ENCODE assay signal across 11 cellular contexts in genomic region chr16:63617047-63617989, GRCh38.
DNase-seq lines count a peak whose midpoint lies in the region; ATAC-seq and TF ChIP-seq lines count a peak whose summit lies in the region.
"Had no signal": no experiment of that assay in that cellular context is flagged by ENCODE, and none has a peak within 500 bp of the region (broad histone marks: within the 10 kb centered on the region; RNA-seq: fewer than 3 reads in every experiment).

No MANE protein-coding gene starts in this region.

- peak overlapping the region; percentile 50 for H3K4me3 Mint-ChIP-seq in endodermal cell
- H3K4me3 Mint-ChIP-seq: activated naive CD8-positive, alpha-beta T cell; stimulated activated memory B cell treated with anti-CD40 and anti-IgM and Interleukin-4, amounts not matched to agents 10 μg/mL and 1 μg/mL and 100 μg/mL, for 72 hours had no signal

- no peaks in the 10 kb centered on the region for H3K9me3 Mint-ChIP-seq in endodermal cell

- H3K27ac Mint-ChIP-seq in endodermal cell = no peak overlapping the region
- H3K27ac Mint-ChIP-seq: activated naive CD8-positive, alpha-beta T cell; stimulated activated memory B cell treated with anti-CD40 and anti-IgM and Interleukin-4, amounts not matched to agents 10 μg/mL and 1 μg/mL and 100 μg/mL, for 72 hours had no signal

- no peaks in the 10 kb centered on the region for H3K4me1 ChIP-seq in endodermal cell (ENCODE audit: control insufficient read depth, insufficient read depth, low read length)
- no peaks in the 10 kb centered on the region for H3K4me1 ChIP-seq in upper lobe of right lung

- peak; percentile 37 for ATAC-seq in upper lobe of right lung
- no peak for ATAC-seq in HG03342 (IDR thresholded peaks at IDR 0.05; ENCODE audit: unreplicated experiment)
- ATAC-seq: stimulated activated memory B cell treated with anti-CD40 and anti-IgM and Interleukin-4, amounts not matched to agents 10 μg/mL and 1 μg/mL and 100 μg/mL, for 72 hours had no signal

- peak; percentile 3 for DNase-seq in NCI-H510A treated with DMSO at 0.1 percent for 48 hours (lab: John Stamatoyannopoulos, UW)
- DNase-seq in NCI-H510A (lab: John Stamatoyannopoulos, UW) = no peak
- DNase-seq in endodermal cell = no peak
- DNase-seq in lower leg skin (ENCODE audit: low spot score in 2 of 2) = no peak
- no peak for DNase-seq in upper lobe of right lung
- no peak for DNase-seq in hypothalamus (lab: John Stamatoyannopoulos, UW)
- DNase-seq in NCI-H1105 (lab: John Stamatoyannopoulos, UW) = no peak

- intact Hi-C loops in lower leg skin (cut with DNase I; ENCODE audit: low total_unique reads) (no loop called here), upper lobe of right lung (cut with DNase I) (no loop called here)

- H3K27me3 ChIP-seq in endodermal cell (ENCODE audit: control insufficient read depth, insufficient read depth, low read length, poor library complexity, severe bottlenecking) (peaks cover 8% of the 10 kb centered on the region), upper lobe of right lung (no peaks in the 10 kb centered on the region)

- H3K4me3 ChIP-seq in endodermal cell (ENCODE audit: low read length) (peak overlapping the region; percentile 75), lower leg skin (ENCODE audit: low read depth, poor library complexity, severe bottlenecking) (peak overlapping the region; percentile 54), upper lobe of right lung (peak overlapping the region; percentile 33)

- peaks cover 7% of the 10 kb centered on the region for H3K4me1 Mint-ChIP-seq in endodermal cell
- H3K4me1 Mint-ChIP-seq: stimulated activated memory B cell treated with anti-CD40 and anti-IgM and Interleukin-4, amounts not matched to agents 10 μg/mL and 1 μg/mL and 100 μg/mL, for 72 hours had no signal

- H3K36me3 Mint-ChIP-seq in endodermal cell (ENCODE audit: low read depth) = no peaks in the 10 kb centered on the region
- H3K36me3 Mint-ChIP-seq: activated naive CD8-positive, alpha-beta T cell; stimulated activated memory B cell treated with anti-CD40 and anti-IgM and Interleukin-4, amounts not matched to agents 10 μg/mL and 1 μg/mL and 100 μg/mL, for 72 hours had no signal

- peak overlapping the region; percentile 6 for H3K9ac ChIP-seq in endodermal cell (ENCODE audit: extremely low read depth, low read length, poor library complexity, severe bottlenecking)

- WGBS in endodermal cell (ENCODE audit: insufficient coverage in 1 of 2, insufficient read length in 1 of 2), 2 experiments = 27 to 44% methylated on average over 22 to 55 of the region's 55 CpGs
- 50 to 53% methylated on average over 34 to 45 of the region's 55 CpGs for WGBS in lower leg skin, 2 donors

- H3K36me3 ChIP-seq in endodermal cell (ENCODE audit: control insufficient read depth, insufficient read depth, low read length) (no peaks in the 10 kb centered on the region), upper lobe of right lung (no peaks in the 10 kb centered on the region)

- TF ChIP-seq CTCF in endodermal cell (conservative IDR thresholded peaks at IDR 0.05) (no peak), lower leg skin (IDR thresholded peaks at IDR 0.05) (no peak), upper lobe of right lung (IDR thresholded peaks at IDR 0.05) (no peak)

- no peak for TF ChIP-seq POLR2A in lower leg skin (IDR thresholded peaks at IDR 0.05)

- H3K27ac ChIP-seq in endodermal cell (ENCODE audit: low read depth, low read length) = no peak overlapping the region
- H3K27ac ChIP-seq in upper lobe of right lung = no peak overlapping the region
- H3K27ac ChIP-seq: VCaP had no signal

- no peaks in the 10 kb centered on the region for H3K9me3 ChIP-seq in endodermal cell (ENCODE audit: control insufficient read depth, low read length)
- no peaks in the 10 kb centered on the region for H3K9me3 ChIP-seq in upper lobe of right lung

- peaks cover 4% of the 10 kb centered on the region for H3K27me3 Mint-ChIP-seq in endodermal cell (ENCODE audit: insufficient read depth)
- H3K27me3 Mint-ChIP-seq: activated naive CD8-positive, alpha-beta T cell; stimulated activated memory B cell treated with anti-CD40 and anti-IgM and Interleukin-4, amounts not matched to agents 10 μg/mL and 1 μg/mL and 100 μg/mL, for 72 hours had no signal
